In genomic region chr15:79853492-79854328, GRCh38 we compare ENCODE assay signal across 8 cellular contexts. TPM values are rescaled to one million over a fixed set of nuclear protein-coding genes. Genes with fewer than 3 reads are reported as not detected.
A peak's percentile ranks its signal among the peaks of the same experiment; 100 is the strongest.
DNase-seq lines count a peak whose midpoint lies in the region; ATAC-seq and TF ChIP-seq lines count a peak whose summit lies in the region.

No MANE protein-coding gene starts in this region.

- intact Hi-C loops in lower lobe of right lung (cut with DNase I), result no loop called here

- DNase-seq in ACHN (peak; percentile 71), NCI-H446 (lab: John Stamatoyannopoulos, UW) (peak; percentile 18 to 74), coronary artery (ENCODE audit: low spot score) (no peak), lower lobe of right lung (peak; percentile 53)
- DNase-seq in activated CD4-positive, alpha-beta T cell treated with anti-CD3 and anti-CD28 coated beads for 4 hours, result peak; percentile 59 to 67
- DNase-seq in stimulated activated CD8-positive, alpha-beta memory T cell treated with anti-CD3 and anti-CD28 coated beads, Interleukin-12 subunit alpha, Interleukin-12 subunit beta, amount 100 ng/mL, for 4 hours (ENCODE audit: low read depth), result peak; percentile 27

- no peaks in the 10 kb centered on the region for H3K4me1 ChIP-seq in lower lobe of right lung

- no peaks in the 10 kb centered on the region for H3K9me3 ChIP-seq in lower lobe of right lung

- ATAC-seq in GM18505 (IDR thresholded peaks at IDR 0.05; ENCODE audit: unreplicated experiment) (peak; percentile 74), HG03095 (IDR thresholded peaks at IDR 0.05; ENCODE audit: unreplicated experiment) (peak; percentile 83), lower lobe of right lung (peak; percentile 95 to 96)

- H3K27ac ChIP-seq in coronary artery, result no peak overlapping the region
- no peak overlapping the region for H3K27ac ChIP-seq in lower lobe of right lung

- TF ChIP-seq CTCF in coronary artery (IDR thresholded peaks at IDR 0.05) (peak; percentile 89), lower lobe of right lung (IDR thresholded peaks at IDR 0.05) (peak; percentile 93)

- in situ Hi-C loops in ACHN (cut with HindIII; ENCODE audit: low pct_ligation_motif_present, low pct_unique_long_range_greater_than_20kb, low sequenced_read_pairs), result no loop called here

- H3K27me3 ChIP-seq in lower lobe of right lung (ENCODE audit: low read depth), result no peaks in the 10 kb centered on the region

- H3K36me3 ChIP-seq in lower lobe of right lung, result peaks cover 17% of the 10 kb centered on the region

- no peak overlapping the region for H3K4me3 ChIP-seq in coronary artery
- H3K4me3 ChIP-seq in lower lobe of right lung, result no peak overlapping the region

- TF ChIP-seq POLR2A in GM18505 (IDR thresholded peaks at IDR 0.05; ENCODE audit: borderline replicate concordance, extremely low read depth, insufficient read depth, insufficient read length), result no peak

RNA-seq across cellular contexts. Expression of gene MTHFS, which starts 43.1 kb away (rescaled TPM):
- total RNA-seq in lower lobe of right lung, result 37.4 TPM
